2 cellular contexts compared by ENCODE assay signal in genomic region chr6:55009114-55009513, GRCh38.
TF ChIP-seq lines count a peak whose summit lies in the region.

No MANE protein-coding gene starts in this region.

TF ChIP-seq in GM23338, 12 proteins besides CTCF, POLR2A, EP300 and RAD21:
- TF ChIP-seq JUNB (IDR thresholded peaks at IDR 0.05; ENCODE audit: unreplicated experiment) (no peak), POLR2AphosphoS5 (IDR thresholded peaks at IDR 0.05; ENCODE audit: low read depth) (no peak), NANOG (IDR thresholded peaks at IDR 0.05; ENCODE audit: borderline replicate concordance) (no peak), ZNF462 (CRISPR knock-in tag; IDR thresholded peaks at IDR 0.05) (no peak), REST (IDR thresholded peaks at IDR 0.05; ENCODE audit: unreplicated experiment) (no peak)
TF ChIP-seq in GM23338: peak in this region for 0.

TF ChIP-seq in H1, 55 proteins besides CTCF, POLR2A, EP300 and RAD21:
- no peak for TF ChIP-seq FOSL1 (IDR thresholded peaks at IDR 0.05; ENCODE audit: insufficient read depth, low read depth, low read length)
- peak; percentile 38; the same call in 1 of the 2 replicates for TF ChIP-seq TEAD4 (IDR thresholded peaks at IDR 0.05; ENCODE audit: low read depth, low read length)
